Comparison of ENCODE assay signal across 21 cellular contexts in the genomic region with DNA sequence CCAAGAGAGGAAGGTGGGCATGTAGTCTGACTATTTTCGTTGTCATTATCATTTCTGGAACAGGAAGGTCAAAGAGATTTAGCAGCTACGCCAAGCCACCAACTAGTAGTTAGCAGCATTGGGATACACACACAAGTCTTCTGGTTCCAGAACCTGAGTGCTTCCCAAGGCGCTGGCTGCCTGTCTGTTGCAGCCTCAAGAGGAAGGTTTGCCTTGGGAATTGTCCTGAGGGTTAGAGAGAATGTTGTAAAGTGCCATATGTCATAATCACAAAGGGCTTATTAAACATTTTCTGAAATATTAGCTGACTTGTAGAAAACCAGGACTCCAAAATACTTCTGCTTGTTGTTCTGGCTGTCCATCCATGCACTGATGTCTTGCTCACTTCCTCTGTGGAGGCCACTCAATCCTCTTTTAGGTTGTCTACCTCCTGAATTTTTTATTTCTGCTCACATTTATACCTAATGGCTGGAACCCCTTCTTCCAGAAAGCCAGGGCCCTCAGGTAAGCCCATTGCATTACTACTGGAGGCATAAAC. TPM values are rescaled to one million over a fixed set of nuclear protein-coding genes. Genes with fewer than 3 reads are reported as not detected.
DNase-seq lines count a peak whose midpoint lies in the region; ATAC-seq and TF ChIP-seq lines count a peak whose summit lies in the region.
"Had no signal": no experiment of that assay in that cellular context is flagged by ENCODE, and none has a peak within 500 bp of the region (broad histone marks: within the 10 kb centered on the region; RNA-seq: fewer than 3 reads in every experiment).

No MANE protein-coding gene starts in this region.

- no peaks in the 10 kb centered on the region for H3K9me3 ChIP-seq in muscle layer of duodenum (ENCODE audit: control insufficient read depth in 1 of 2, low read length in 2 of 2)
- H3K9me3 ChIP-seq: SK-N-SH had no signal

- H3K9me3 Mint-ChIP-seq in CD14-positive monocyte = no peaks in the 10 kb centered on the region

- H3K36me3 Mint-ChIP-seq in CD14-positive monocyte = peaks cover 62 to 75% of the 10 kb centered on the region in 2 donors

- H3K27me3 ChIP-seq in muscle layer of duodenum (ENCODE audit: low read depth, low read length) = no peaks in the 10 kb centered on the region

- no peak for DNase-seq in CD14-positive monocyte (ENCODE audit: low spot score)
- peak; percentile 20 for DNase-seq in CD1c-positive myeloid dendritic cell (ENCODE audit: extremely low spot score)
- DNase-seq in left cardiac atrium = no peak
- no peak for DNase-seq in omental fat pad (ENCODE audit: low spot score)
- DNase-seq: ACHN; C1 segment of cervical spinal cord; DMS 273 treated with DMSO at 0.1 percent for 48 hours; GF-D8; H9; MM.1S; NCI-H1092; NCI-H1436 treated with DMSO at 0.1 percent for 48 hours; NCI-H2171 treated with DMSO at 0.1 percent for 48 hours; NCI-H446; NCI-H526 treated with DMSO at 0.1 percent for 48 hours; NK-92 treated with Interleukin-12 subunit alpha and Interleukin-12 subunit beta, amount 100 ng/mL, for 24 hours; SHP77 treated with DMSO at 0.1 percent for 48 hours; SK-N-SH had no signal

- peak overlapping the region; percentile 40 for H3K27ac ChIP-seq in muscle layer of duodenum (ENCODE audit: low read length)

- H3K4me1 Mint-ChIP-seq in CD14-positive monocyte = peaks cover 42% of the 10 kb centered on the region

- no peak overlapping the region for H3K4me3 Mint-ChIP-seq in CD14-positive monocyte
- H3K4me3 Mint-ChIP-seq: H9 had no signal

- no peaks in the 10 kb centered on the region for H3K27me3 Mint-ChIP-seq in CD14-positive monocyte (ENCODE audit: low read depth in 3 of 3)

- intact Hi-C loops in CD14-positive monocyte (cut with micrococcal nuclease) (no loop called here), left cardiac atrium (cut with DNase I) (no loop called here)

- peak overlapping the region in 5 of 7 donors; percentile 41 to 77 (median 57) for H3K27ac Mint-ChIP-seq in CD14-positive monocyte

- ATAC-seq in left cardiac atrium = peak; percentile 27 to 61
- ATAC-seq in HG03469 (IDR thresholded peaks at IDR 0.05; ENCODE audit: unreplicated experiment) = no peak
- no peak for ATAC-seq in omental fat pad (ENCODE audit: low FRiP score)
- no peak for ATAC-seq in activated CD4-positive, CD25-positive, alpha-beta regulatory T cell treated with anti-CD3 and anti-CD28 coated beads, Interleukin-2, amount 50 U/mL, for 24 hours

- peaks cover 8 to 16% of the 10 kb centered on the region in 2 donors for H3K36me3 ChIP-seq in muscle layer of duodenum (ENCODE audit: control insufficient read depth in 1 of 2, insufficient read depth in 2 of 2, low read length in 2 of 2)

- TF ChIP-seq CTCF in CD14-positive monocyte (IDR thresholded peaks at IDR 0.05) = no peak
- no peak for TF ChIP-seq CTCF in omental fat pad (IDR thresholded peaks at IDR 0.05)

- H3K4me1 ChIP-seq in muscle layer of duodenum (ENCODE audit: control insufficient read depth in 1 of 2, insufficient read depth in 2 of 2, low read length in 2 of 2) = no peaks in the 10 kb centered on the region

- no peak overlapping the region for H3K4me3 ChIP-seq in muscle layer of duodenum (ENCODE audit: low read depth in 1 of 2, low read length in 2 of 2)

RNA-seq across cellular contexts. Expression of a gene that starts 46.3 kb away (rescaled TPM):
- polyA plus RNA-seq in CD14-positive monocyte = 1 to 10 TPM; 5.3 to 6.8 TPM
- total RNA-seq in left cardiac atrium (1 to 10 TPM; 5.9 to 8.1 TPM), omental fat pad (10 to 100 TPM; 10.0 to 20.3 (median 17.1) TPM)

Comparison
In these comparisons a context has a peak if more than half of its experiments do, and no peak if none do; other contexts are left out.
1. ATAC-seq: peak in left cardiac atrium (2 of 2); none in HG03469 (single experiment), omental fat pad (single experiment) and activated CD4-positive, CD25-positive, alpha-beta regulatory T cell treated with anti-CD3 and anti-CD28 coated beads, Interleukin-2, amount 50 U/mL, for 24 hours (0 of 2).